1 cellular context compared by ENCODE assay signal in the genomic region with DNA sequence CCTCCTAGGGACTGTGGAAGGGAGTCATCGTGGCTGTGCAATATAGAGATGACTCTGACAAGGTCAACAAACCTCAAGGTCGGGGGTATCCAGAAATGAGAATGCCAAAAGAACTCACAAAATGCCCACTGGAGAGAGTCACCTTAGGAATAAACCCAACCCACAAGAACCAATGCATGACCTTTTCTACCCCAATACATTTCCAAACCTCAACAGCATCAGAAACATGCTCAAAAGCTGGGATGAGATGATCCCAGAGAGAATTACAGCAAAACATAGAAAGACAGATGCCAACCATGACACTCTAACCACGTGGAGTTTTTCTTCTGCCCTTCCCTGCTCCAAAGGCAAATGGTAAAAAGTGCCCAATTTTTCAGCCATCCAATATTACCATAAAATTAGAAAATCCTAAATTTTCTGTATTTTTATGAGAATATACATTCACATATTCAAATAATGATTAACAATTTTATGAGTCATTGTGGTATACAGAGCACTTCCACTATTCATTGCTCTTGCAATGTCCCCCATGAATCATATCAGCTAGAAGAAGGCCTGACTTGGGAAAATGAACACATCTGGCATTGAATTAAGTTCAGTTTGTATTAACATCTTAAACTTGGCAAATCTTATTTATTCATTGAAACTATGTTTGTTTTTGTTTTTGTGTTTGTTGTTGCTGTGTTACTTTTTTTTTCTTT.
TF ChIP-seq lines count a peak whose summit lies in the region.

No MANE protein-coding gene starts in this region.

TF ChIP-seq in GM12878, 131 proteins besides CTCF, POLR2A, EP300 and RAD21 (continued from another document):
- TF ChIP-seq, protein P1, sequence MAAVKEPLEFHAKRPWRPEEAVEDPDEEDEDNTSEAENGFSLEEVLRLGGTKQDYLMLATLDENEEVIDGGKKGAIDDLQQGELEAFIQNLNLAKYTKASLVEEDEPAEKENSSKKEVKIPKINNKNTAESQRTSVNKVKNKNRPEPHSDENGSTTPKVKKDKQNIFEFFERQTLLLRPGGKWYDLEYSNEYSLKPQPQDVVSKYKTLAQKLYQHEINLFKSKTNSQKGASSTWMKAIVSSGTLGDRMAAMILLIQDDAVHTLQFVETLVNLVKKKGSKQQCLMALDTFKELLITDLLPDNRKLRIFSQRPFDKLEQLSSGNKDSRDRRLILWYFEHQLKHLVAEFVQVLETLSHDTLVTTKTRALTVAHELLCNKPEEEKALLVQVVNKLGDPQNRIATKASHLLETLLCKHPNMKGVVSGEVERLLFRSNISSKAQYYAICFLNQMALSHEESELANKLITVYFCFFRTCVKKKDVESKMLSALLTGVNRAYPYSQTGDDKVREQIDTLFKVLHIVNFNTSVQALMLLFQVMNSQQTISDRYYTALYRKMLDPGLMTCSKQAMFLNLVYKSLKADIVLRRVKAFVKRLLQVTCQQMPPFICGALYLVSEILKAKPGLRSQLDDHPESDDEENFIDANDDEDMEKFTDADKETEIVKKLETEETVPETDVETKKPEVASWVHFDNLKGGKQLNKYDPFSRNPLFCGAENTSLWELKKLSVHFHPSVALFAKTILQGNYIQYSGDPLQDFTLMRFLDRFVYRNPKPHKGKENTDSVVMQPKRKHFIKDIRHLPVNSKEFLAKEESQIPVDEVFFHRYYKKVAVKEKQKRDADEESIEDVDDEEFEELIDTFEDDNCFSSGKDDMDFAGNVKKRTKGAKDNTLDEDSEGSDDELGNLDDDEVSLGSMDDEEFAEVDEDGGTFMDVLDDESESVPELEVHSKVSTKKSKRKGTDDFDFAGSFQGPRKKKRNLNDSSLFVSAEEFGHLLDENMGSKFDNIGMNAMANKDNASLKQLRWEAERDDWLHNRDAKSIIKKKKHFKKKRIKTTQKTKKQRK (IDR thresholded peaks at IDR 0.05; ENCODE audit: low read depth, low read length) = no peak
- TF ChIP-seq, protein P2, sequence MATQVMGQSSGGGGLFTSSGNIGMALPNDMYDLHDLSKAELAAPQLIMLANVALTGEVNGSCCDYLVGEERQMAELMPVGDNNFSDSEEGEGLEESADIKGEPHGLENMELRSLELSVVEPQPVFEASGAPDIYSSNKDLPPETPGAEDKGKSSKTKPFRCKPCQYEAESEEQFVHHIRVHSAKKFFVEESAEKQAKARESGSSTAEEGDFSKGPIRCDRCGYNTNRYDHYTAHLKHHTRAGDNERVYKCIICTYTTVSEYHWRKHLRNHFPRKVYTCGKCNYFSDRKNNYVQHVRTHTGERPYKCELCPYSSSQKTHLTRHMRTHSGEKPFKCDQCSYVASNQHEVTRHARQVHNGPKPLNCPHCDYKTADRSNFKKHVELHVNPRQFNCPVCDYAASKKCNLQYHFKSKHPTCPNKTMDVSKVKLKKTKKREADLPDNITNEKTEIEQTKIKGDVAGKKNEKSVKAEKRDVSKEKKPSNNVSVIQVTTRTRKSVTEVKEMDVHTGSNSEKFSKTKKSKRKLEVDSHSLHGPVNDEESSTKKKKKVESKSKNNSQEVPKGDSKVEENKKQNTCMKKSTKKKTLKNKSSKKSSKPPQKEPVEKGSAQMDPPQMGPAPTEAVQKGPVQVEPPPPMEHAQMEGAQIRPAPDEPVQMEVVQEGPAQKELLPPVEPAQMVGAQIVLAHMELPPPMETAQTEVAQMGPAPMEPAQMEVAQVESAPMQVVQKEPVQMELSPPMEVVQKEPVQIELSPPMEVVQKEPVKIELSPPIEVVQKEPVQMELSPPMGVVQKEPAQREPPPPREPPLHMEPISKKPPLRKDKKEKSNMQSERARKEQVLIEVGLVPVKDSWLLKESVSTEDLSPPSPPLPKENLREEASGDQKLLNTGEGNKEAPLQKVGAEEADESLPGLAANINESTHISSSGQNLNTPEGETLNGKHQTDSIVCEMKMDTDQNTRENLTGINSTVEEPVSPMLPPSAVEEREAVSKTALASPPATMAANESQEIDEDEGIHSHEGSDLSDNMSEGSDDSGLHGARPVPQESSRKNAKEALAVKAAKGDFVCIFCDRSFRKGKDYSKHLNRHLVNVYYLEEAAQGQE (IDR thresholded peaks at IDR 0.05; ENCODE audit: low read depth, low read length) = no peak
- TF ChIP-seq NFYA (IDR thresholded peaks at IDR 0.05; ENCODE audit: borderline replicate concordance, low read depth, low read length) (no peak), JUNB (IDR thresholded peaks at IDR 0.05) (no peak), GATAD2B (conservative IDR thresholded peaks at IDR 0.05; ENCODE audit: low read depth) (no peak), HDGF (IDR thresholded peaks at IDR 0.05) (no peak), SIN3A (IDR thresholded peaks at IDR 0.05; ENCODE audit: low read depth, low read length) (no peak), EZH2 (IDR thresholded peaks at IDR 0.05; ENCODE audit: borderline replicate concordance, control insufficient read depth, low read depth, low read length) (no peak), BRCA1 (IDR thresholded peaks at IDR 0.05; ENCODE audit: low read depth, low read length) (no peak)
- TF ChIP-seq, protein P3, sequence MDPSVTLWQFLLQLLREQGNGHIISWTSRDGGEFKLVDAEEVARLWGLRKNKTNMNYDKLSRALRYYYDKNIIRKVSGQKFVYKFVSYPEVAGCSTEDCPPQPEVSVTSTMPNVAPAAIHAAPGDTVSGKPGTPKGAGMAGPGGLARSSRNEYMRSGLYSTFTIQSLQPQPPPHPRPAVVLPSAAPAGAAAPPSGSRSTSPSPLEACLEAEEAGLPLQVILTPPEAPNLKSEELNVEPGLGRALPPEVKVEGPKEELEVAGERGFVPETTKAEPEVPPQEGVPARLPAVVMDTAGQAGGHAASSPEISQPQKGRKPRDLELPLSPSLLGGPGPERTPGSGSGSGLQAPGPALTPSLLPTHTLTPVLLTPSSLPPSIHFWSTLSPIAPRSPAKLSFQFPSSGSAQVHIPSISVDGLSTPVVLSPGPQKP (IDR thresholded peaks at IDR 0.05; ENCODE audit: low read depth, low read length) = no peak
- TF ChIP-seq, protein P4, sequence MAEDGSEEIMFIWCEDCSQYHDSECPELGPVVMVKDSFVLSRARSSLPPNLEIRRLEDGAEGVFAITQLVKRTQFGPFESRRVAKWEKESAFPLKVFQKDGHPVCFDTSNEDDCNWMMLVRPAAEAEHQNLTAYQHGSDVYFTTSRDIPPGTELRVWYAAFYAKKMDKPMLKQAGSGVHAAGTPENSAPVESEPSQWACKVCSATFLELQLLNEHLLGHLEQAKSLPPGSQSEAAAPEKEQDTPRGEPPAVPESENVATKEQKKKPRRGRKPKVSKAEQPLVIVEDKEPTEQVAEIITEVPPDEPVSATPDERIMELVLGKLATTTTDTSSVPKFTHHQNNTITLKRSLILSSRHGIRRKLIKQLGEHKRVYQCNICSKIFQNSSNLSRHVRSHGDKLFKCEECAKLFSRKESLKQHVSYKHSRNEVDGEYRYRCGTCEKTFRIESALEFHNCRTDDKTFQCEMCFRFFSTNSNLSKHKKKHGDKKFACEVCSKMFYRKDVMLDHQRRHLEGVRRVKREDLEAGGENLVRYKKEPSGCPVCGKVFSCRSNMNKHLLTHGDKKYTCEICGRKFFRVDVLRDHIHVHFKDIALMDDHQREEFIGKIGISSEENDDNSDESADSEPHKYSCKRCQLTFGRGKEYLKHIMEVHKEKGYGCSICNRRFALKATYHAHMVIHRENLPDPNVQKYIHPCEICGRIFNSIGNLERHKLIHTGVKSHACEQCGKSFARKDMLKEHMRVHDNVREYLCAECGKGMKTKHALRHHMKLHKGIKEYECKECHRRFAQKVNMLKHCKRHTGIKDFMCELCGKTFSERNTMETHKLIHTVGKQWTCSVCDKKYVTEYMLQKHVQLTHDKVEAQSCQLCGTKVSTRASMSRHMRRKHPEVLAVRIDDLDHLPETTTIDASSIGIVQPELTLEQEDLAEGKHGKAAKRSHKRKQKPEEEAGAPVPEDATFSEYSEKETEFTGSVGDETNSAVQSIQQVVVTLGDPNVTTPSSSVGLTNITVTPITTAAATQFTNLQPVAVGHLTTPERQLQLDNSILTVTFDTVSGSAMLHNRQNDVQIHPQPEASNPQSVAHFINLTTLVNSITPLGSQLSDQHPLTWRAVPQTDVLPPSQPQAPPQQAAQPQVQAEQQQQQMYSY (CRISPR knock-in tag; IDR thresholded peaks at IDR 0.05) = no peak
